ENCODE assay signal across 28 cellular contexts in the genomic region with DNA sequence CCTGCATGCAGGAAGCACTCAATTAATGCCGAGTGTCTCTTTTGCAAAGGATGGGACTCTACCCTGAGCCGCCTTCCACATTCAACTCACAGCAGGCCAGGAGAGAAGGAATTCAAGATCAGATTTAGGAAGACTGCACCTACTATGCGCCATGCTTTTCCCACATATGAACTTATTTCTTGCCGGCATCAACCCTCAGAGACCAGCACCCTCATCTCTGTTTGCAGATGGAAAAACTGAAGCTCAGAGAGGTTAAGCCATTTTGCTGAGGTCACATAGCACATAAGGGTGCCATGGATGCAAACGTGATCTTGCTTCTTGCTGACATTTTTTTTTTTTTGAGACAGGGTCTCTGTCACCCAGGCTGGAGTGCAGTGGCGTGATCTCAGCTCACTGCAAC. TPM values are rescaled to one million over a fixed set of nuclear protein-coding genes. Genes with fewer than 3 reads are reported as not detected.
"Had no signal": no experiment of that assay in that cellular context is flagged by ENCODE, and none has a peak within 500 bp of the region (broad histone marks: within the 10 kb centered on the region; RNA-seq: fewer than 3 reads in every experiment).

No MANE protein-coding gene starts in this region.

- H3K9ac ChIP-seq: parathyroid adenoma had no signal

- H3K4me3 ChIP-seq: esophagus squamous epithelium, heart right ventricle, left lung, lower lobe of right lung, right atrium auricular region, sigmoid colon, stomach, thyroid gland, vagina had no signal

- H3K27ac Mint-ChIP-seq: effector memory CD8-positive, alpha-beta T cell; naive thymus-derived CD8-positive, alpha-beta T cell; nephron progenitor cell; progenitor cell of endocrine pancreas; stimulated activated effector memory CD8-positive, alpha-beta T cell treated with anti-CD3 and anti-CD28 coated beads, Interleukin-12 subunit alpha, Interleukin-12 subunit beta, amount 100 ng/mL, for 72 hours had no signal

- H3K4me1 ChIP-seq: lower lobe of right lung, parathyroid adenoma, sigmoid colon had no signal

- H3K9me3 Mint-ChIP-seq: effector memory CD8-positive, alpha-beta T cell; naive thymus-derived CD8-positive, alpha-beta T cell; nephron progenitor cell; stimulated activated effector memory CD8-positive, alpha-beta T cell treated with anti-CD3 and anti-CD28 coated beads, Interleukin-12 subunit alpha, Interleukin-12 subunit beta, amount 100 ng/mL, for 72 hours had no signal

- DNase-seq: cortex of kidney; effector memory CD8-positive, alpha-beta T cell; erythroblast; esophagus squamous epithelium; foreskin melanocyte; glutamatergic neuron; heart right ventricle; hippocampal formation; left cardiac atrium; left lung; lower lobe of right lung; naive thymus-derived CD8-positive, alpha-beta T cell; nephron progenitor cell; sigmoid colon; stimulated activated CD4-positive, alpha-beta T cell treated with anti-CD3 and anti-CD28 coated beads, Interleukin-2, amount 100 ng/mL, for 24 hours; stimulated activated CD4-positive, alpha-beta T cell treated with anti-CD3 and anti-CD28 coated beads, Interleukin-4, amount 100 ng/mL, for 24 hours; stimulated activated naive CD4-positive, alpha-beta T cell treated with Interleukin-2 at 50 U/mL for 16 hours; stomach; thyroid gland; trophoblast cell had no signal

- H3K36me3 Mint-ChIP-seq: naive thymus-derived CD8-positive, alpha-beta T cell had no signal

- H3K27ac ChIP-seq: left lung, lower lobe of right lung, neutrophil, thyroid gland, vagina had no signal

- H2AFZ ChIP-seq: parathyroid adenoma had no signal

- H3K36me3 ChIP-seq: esophagus squamous epithelium, heart right ventricle, left lung, lower lobe of right lung, neutrophil, right atrium auricular region, sigmoid colon, stomach, thyroid gland, vagina had no signal

- H3K4me3 Mint-ChIP-seq: effector memory CD8-positive, alpha-beta T cell; naive thymus-derived CD8-positive, alpha-beta T cell; nephron progenitor cell; stimulated activated effector memory CD8-positive, alpha-beta T cell treated with anti-CD3 and anti-CD28 coated beads, Interleukin-12 subunit alpha, Interleukin-12 subunit beta, amount 100 ng/mL, for 72 hours had no signal

- ATAC-seq: effector memory CD8-positive, alpha-beta T cell; heart right ventricle; left cardiac atrium; left lung; lower lobe of right lung; naive thymus-derived CD8-positive, alpha-beta T cell; stimulated activated effector memory CD8-positive, alpha-beta T cell treated with anti-CD3 and anti-CD28 coated beads, Interleukin-12 subunit alpha, Interleukin-12 subunit beta, amount 100 ng/mL, for 72 hours had no signal

- H3K27me3 ChIP-seq: right atrium auricular region, thyroid gland, vagina had no signal

- H3K9me3 ChIP-seq: esophagus squamous epithelium, heart right ventricle, left lung, lower lobe of right lung, neutrophil, right atrium auricular region, sigmoid colon, stomach, thyroid gland, vagina had no signal

RNA-seq across cellular contexts. Expression of a gene that starts 14.2 kb away (rescaled TPM):
- polyA plus RNA-seq: naive thymus-derived CD8-positive, alpha-beta T cell had no signal

RNA-seq across cellular contexts. Expression of a gene that starts 33.8 kb away (rescaled TPM):
- total RNA-seq: naive thymus-derived CD8-positive, alpha-beta T cell had no signal
- polyA plus RNA-seq: naive thymus-derived CD8-positive, alpha-beta T cell had no signal

RNA-seq across cellular contexts. Expression of a gene that starts 38.7 kb away (rescaled TPM):
- total RNA-seq: kidney epithelial cell, myocyte had no signal
